In genomic region chr9:97908736-97909135, GRCh38 we compare ENCODE assay signal across 22 cellular contexts. TPM values are rescaled to one million over a fixed set of nuclear protein-coding genes. Genes with fewer than 3 reads are reported as not detected.
DNase-seq lines count a peak whose midpoint lies in the region; ATAC-seq and TF ChIP-seq lines count a peak whose summit lies in the region.
"Had no signal": no experiment of that assay in that cellular context is flagged by ENCODE, and none has a peak within 500 bp of the region (broad histone marks: within the 10 kb centered on the region; RNA-seq: fewer than 3 reads in every experiment).

No MANE protein-coding gene starts in this region.

- H3K27me3 ChIP-seq in dorsolateral prefrontal cortex, result no peaks in the 10 kb centered on the region
- H3K27me3 ChIP-seq: esophagus muscularis mucosa, tibial artery had no signal

- H3K4me3 ChIP-seq in dorsolateral prefrontal cortex, result no peak overlapping the region
- H3K4me3 ChIP-seq: A549, esophagus muscularis mucosa, PC-9, tibial artery had no signal

- no peak for ATAC-seq in naive thymus-derived CD8-positive, alpha-beta T cell
- ATAC-seq in GM21447 (IDR thresholded peaks at IDR 0.05; ENCODE audit: unreplicated experiment), result no peak
- ATAC-seq: A549 had no signal

- no peaks in the 10 kb centered on the region for H3K9me3 Mint-ChIP-seq in activated CD4-positive, alpha-beta T cell treated with anti-CD3 and anti-CD28 coated beads, Interleukin-2, amount 10 ng/mL, durations not matched to agents 7 days and 5 days
- no peaks in the 10 kb centered on the region for H3K9me3 Mint-ChIP-seq in activated CD4-positive, alpha-beta memory T cell treated with anti-CD3 and anti-CD28 coated beads, Interleukin-2, amount 10 ng/mL, durations not matched to agents 7 days and 5 days
- no peaks in the 10 kb centered on the region for H3K9me3 Mint-ChIP-seq in naive thymus-derived CD8-positive, alpha-beta T cell
- H3K9me3 Mint-ChIP-seq: brain had no signal

- intact Hi-C loops in dorsolateral prefrontal cortex (cut with DNase I), result loop anchor here in 1 of 2 donors (10.0 kb wide), 1 partner anchor 194 kb away; no protein-coding TSS in a partner anchor

- no peak overlapping the region for H3K27ac ChIP-seq in dorsolateral prefrontal cortex
- H3K27ac ChIP-seq: A549, esophagus muscularis mucosa, KMS-11, PC-9, tibial artery had no signal

- CTCF ChIA-PET in activated CD4-positive, alpha-beta T cell treated with anti-CD3 and anti-CD28 coated beads, Interleukin-2, amount 10 ng/mL, durations not matched to agents 7 days and 5 days (lab: Charles Lee), result interaction anchor here (1.2 to 2.3 kb wide), 2 partner anchors 10 to 74 kb away, joined by 4 to 8 read pairs; partner anchors contain the start of gene ANP32B
- CTCF ChIA-PET in activated CD4-positive, alpha-beta memory T cell treated with anti-CD3 and anti-CD28 coated beads, Interleukin-2, amount 10 ng/mL, durations not matched to agents 7 days and 5 days (lab: Charles Lee), result interaction anchor here (1.3 to 2.9 kb wide), 4 partner anchors 9 to 19 kb away, joined by 3 to 16 read pairs (median 8); no protein-coding TSS in a partner anchor

- peaks cover 76% of the 10 kb centered on the region for H3K36me3 Mint-ChIP-seq in activated CD4-positive, alpha-beta T cell treated with anti-CD3 and anti-CD28 coated beads, Interleukin-2, amount 10 ng/mL, durations not matched to agents 7 days and 5 days (ENCODE audit: low read depth)
- H3K36me3 Mint-ChIP-seq in activated CD4-positive, alpha-beta memory T cell treated with anti-CD3 and anti-CD28 coated beads, Interleukin-2, amount 10 ng/mL, durations not matched to agents 7 days and 5 days (ENCODE audit: low read depth), result peaks cover 57% of the 10 kb centered on the region
- H3K36me3 Mint-ChIP-seq in naive thymus-derived CD8-positive, alpha-beta T cell, result peaks cover 0 to 64% (median 8%) of the 10 kb centered on the region in 3 donors

- no peaks in the 10 kb centered on the region for H3K27me3 Mint-ChIP-seq in activated CD4-positive, alpha-beta T cell treated with anti-CD3 and anti-CD28 coated beads, Interleukin-2, amount 10 ng/mL, durations not matched to agents 7 days and 5 days
- H3K27me3 Mint-ChIP-seq in activated CD4-positive, alpha-beta memory T cell treated with anti-CD3 and anti-CD28 coated beads, Interleukin-2, amount 10 ng/mL, durations not matched to agents 7 days and 5 days, result no peaks in the 10 kb centered on the region
- H3K27me3 Mint-ChIP-seq in naive thymus-derived CD8-positive, alpha-beta T cell, result no peaks in the 10 kb centered on the region
- H3K27me3 Mint-ChIP-seq: brain had no signal

- H3K4me1 Mint-ChIP-seq in activated CD4-positive, alpha-beta T cell treated with anti-CD3 and anti-CD28 coated beads, Interleukin-2, amount 10 ng/mL, durations not matched to agents 7 days and 5 days, result peaks cover 79% of the 10 kb centered on the region
- H3K4me1 Mint-ChIP-seq in activated CD4-positive, alpha-beta memory T cell treated with anti-CD3 and anti-CD28 coated beads, Interleukin-2, amount 10 ng/mL, durations not matched to agents 7 days and 5 days, result peaks cover 73% of the 10 kb centered on the region
- H3K4me1 Mint-ChIP-seq in naive thymus-derived CD8-positive, alpha-beta T cell, result peaks cover 39 to 87% (median 83%) of the 10 kb centered on the region in 4 donors

- POLR2A ChIA-PET in activated CD4-positive, alpha-beta T cell treated with anti-CD3 and anti-CD28 coated beads, Interleukin-2, amount 10 ng/mL, durations not matched to agents 7 days and 5 days (lab: Charles Lee), result no interaction called here
- POLR2A ChIA-PET in activated CD4-positive, alpha-beta memory T cell treated with anti-CD3 and anti-CD28 coated beads, Interleukin-2, amount 10 ng/mL, durations not matched to agents 7 days and 5 days (lab: Charles Lee), result interaction anchor here (13.4 kb wide), 1 partner anchor 12 kb away, joined by 360 read pairs; the partner anchor contains the start of gene TRMO
- POLR2A ChIA-PET in naive thymus-derived CD8-positive, alpha-beta T cell (lab: Charles Lee), result interaction anchor here (0.8 to 18.1 kb wide), 2 partner anchors 11 to 74 kb away, joined by 4 to 349 read pairs; partner anchors contain the start of genes ANP32B and TRMO

- no peak for DNase-seq in activated CD4-positive, alpha-beta T cell treated with anti-CD3 and anti-CD28 coated beads, Interleukin-2, amount 10 ng/mL, durations not matched to agents 7 days and 5 days
- DNase-seq in activated CD4-positive, alpha-beta T cell treated with anti-CD3 and anti-CD28 coated beads for 48 hours, result no peak
- DNase-seq in Kasumi-1 (lab: John Stamatoyannopoulos, UW) (peak; percentile 38 to 79), dorsolateral prefrontal cortex (no peak), RKO (ENCODE audit: low spot score) (no peak)
- no peak for DNase-seq in activated CD4-positive, alpha-beta memory T cell treated with anti-CD3 and anti-CD28 coated beads, Interleukin-2, amount 10 ng/mL, durations not matched to agents 7 days and 5 days
- DNase-seq in naive thymus-derived CD8-positive, alpha-beta T cell, result peak in 2 of 10 donors; percentile 19 to 42
- DNase-seq: activated CD4-positive, alpha-beta T cell treated with anti-CD3 and anti-CD28 coated beads for 1 hour; dermis blood vessel endothelial cell; GOT3; NCI-H1694 treated with DMSO at 0.1 percent for 48 hours; NCI-H446; occipital lobe; PC-9; stimulated activated CD4-positive, alpha-beta T cell treated with anti-CD3 and anti-CD28 coated beads, Interleukin-4, amount 100 ng/mL, for 1 hour; SW 1271; tibial artery had no signal

- H3K4me3 Mint-ChIP-seq in activated CD4-positive, alpha-beta T cell treated with anti-CD3 and anti-CD28 coated beads, Interleukin-2, amount 10 ng/mL, durations not matched to agents 7 days and 5 days, result no peak overlapping the region
- H3K4me3 Mint-ChIP-seq in activated CD4-positive, alpha-beta memory T cell treated with anti-CD3 and anti-CD28 coated beads, Interleukin-2, amount 10 ng/mL, durations not matched to agents 7 days and 5 days, result no peak overlapping the region
- H3K4me3 Mint-ChIP-seq in naive thymus-derived CD8-positive, alpha-beta T cell, result peak overlapping the region in 8 of 10 donors; percentile 29 to 75 (median 46)
- H3K4me3 Mint-ChIP-seq: brain had no signal

- TF ChIP-seq CTCF in dorsolateral prefrontal cortex (IDR thresholded peaks at IDR 0.05 in 54 of 56, conservative IDR thresholded peaks at IDR 0.05 in 2 of 56; ENCODE audit: low read depth in 1 of 56, partially characterized antibody in 56 of 56), result no peak

- H3K27ac Mint-ChIP-seq in activated CD4-positive, alpha-beta T cell treated with anti-CD3 and anti-CD28 coated beads, Interleukin-2, amount 10 ng/mL, durations not matched to agents 7 days and 5 days, result peak overlapping the region; percentile 82
- H3K27ac Mint-ChIP-seq in activated CD4-positive, alpha-beta memory T cell treated with anti-CD3 and anti-CD28 coated beads, Interleukin-2, amount 10 ng/mL, durations not matched to agents 7 days and 5 days, result peak overlapping the region; percentile 52
- peak overlapping the region; percentile 77 to 99 (median 89) for H3K27ac Mint-ChIP-seq in naive thymus-derived CD8-positive, alpha-beta T cell

RNA-seq across cellular contexts. Expression of gene TRMO, which starts 13.6 kb away (rescaled TPM):
- total RNA-seq in activated CD4-positive, alpha-beta T cell treated with anti-CD3 and anti-CD28 coated beads, Interleukin-2, amount 10 ng/mL, durations not matched to agents 7 days and 5 days, result 10 to 100 TPM; 26.6 to 31.8 TPM
- total RNA-seq in activated CD4-positive, alpha-beta memory T cell treated with anti-CD3 and anti-CD28 coated beads, Interleukin-2, amount 10 ng/mL, durations not matched to agents 7 days and 5 days, result 10 to 100 TPM; 25.4 to 27.4 TPM
- 10 to 100 TPM; 40.2 to 51.5 TPM for total RNA-seq in naive thymus-derived CD8-positive, alpha-beta T cell
- polyA plus RNA-seq in naive thymus-derived CD8-positive, alpha-beta T cell, result 10 to 100 TPM; 11.7 to 18.0 (median 13.8) TPM
- 10 to 100 TPM in 118 of 120 experiments, 1 to 10 TPM in 2; 8.6 to 30.0 (median 17.0) TPM for total RNA-seq in dorsolateral prefrontal cortex

RNA-seq across cellular contexts. Expression of gene HEMGN, which starts 29.2 kb away (rescaled TPM):
- 1 to 10 TPM; 2.2 to 2.9 TPM for total RNA-seq in activated CD4-positive, alpha-beta T cell treated with anti-CD3 and anti-CD28 coated beads, Interleukin-2, amount 10 ng/mL, durations not matched to agents 7 days and 5 days
- under 1 TPM; 0.53 to 0.83 TPM for total RNA-seq in activated CD4-positive, alpha-beta memory T cell treated with anti-CD3 and anti-CD28 coated beads, Interleukin-2, amount 10 ng/mL, durations not matched to agents 7 days and 5 days
- 1 to 10 TPM; 1.9 to 3.4 TPM for total RNA-seq in naive thymus-derived CD8-positive, alpha-beta T cell
- 10 to 100 TPM in 1 of 3 donors, 1 to 10 TPM in 2; 7.6 to 11.0 (median 8.3) TPM for polyA plus RNA-seq in naive thymus-derived CD8-positive, alpha-beta T cell
- total RNA-seq in dorsolateral prefrontal cortex, result 1 to 10 TPM in 1 of 120 experiments, under 1 TPM in 48, not detected in 71; 0.16 to 1.3 (median 0.32) TPM
- total RNA-seq: dermis blood vessel endothelial cell, PC-9 had no signal
- polyA plus RNA-seq: A549 had no signal

RNA-seq across cellular contexts. Expression of gene FOXE1, which starts 55.7 kb away (rescaled TPM):
- under 1 TPM in 1 of 2 experiments, not detected in 1; 0.05 TPM for total RNA-seq in activated CD4-positive, alpha-beta T cell treated with anti-CD3 and anti-CD28 coated beads, Interleukin-2, amount 10 ng/mL, durations not matched to agents 7 days and 5 days
- total RNA-seq in activated CD4-positive, alpha-beta memory T cell treated with anti-CD3 and anti-CD28 coated beads, Interleukin-2, amount 10 ng/mL, durations not matched to agents 7 days and 5 days, result not detected
- not detected for total RNA-seq in naive thymus-derived CD8-positive, alpha-beta T cell
- polyA plus RNA-seq in naive thymus-derived CD8-positive, alpha-beta T cell, result not detected
- not detected for total RNA-seq in dorsolateral prefrontal cortex
- total RNA-seq: esophagus muscularis mucosa, occipital lobe had no signal

Comparison
In these comparisons a context has a peak if more than half of its experiments do, and no peak if none do; other contexts are left out.
1. DNase-seq: peak in Kasumi-1 (2 of 2); none in activated CD4-positive, alpha-beta T cell treated with anti-CD3 and anti-CD28 coated beads, Interleukin-2, amount 10 ng/mL, durations not matched to agents 7 days and 5 days (single experiment), activated CD4-positive, alpha-beta T cell treated with anti-CD3 and anti-CD28 coated beads for 48 hours (single experiment), activated CD4-positive, alpha-beta memory T cell treated with anti-CD3 and anti-CD28 coated beads, Interleukin-2, amount 10 ng/mL, durations not matched to agents 7 days and 5 days (single experiment), dorsolateral prefrontal cortex (0 of 10) and RKO (single experiment).
2. H3K4me3 Mint-ChIP-seq: peak in naive thymus-derived CD8-positive, alpha-beta T cell (8 of 10); none in activated CD4-positive, alpha-beta T cell treated with anti-CD3 and anti-CD28 coated beads, Interleukin-2, amount 10 ng/mL, durations not matched to agents 7 days and 5 days (single experiment) and activated CD4-positive, alpha-beta memory T cell treated with anti-CD3 and anti-CD28 coated beads, Interleukin-2, amount 10 ng/mL, durations not matched to agents 7 days and 5 days (single experiment).
3. Peak in every context shown above with its lines, with median percentiles within 50 percentile points of each other: H3K27ac Mint-ChIP-seq.